29 cellular contexts compared by ENCODE assay signal in the genomic region with DNA sequence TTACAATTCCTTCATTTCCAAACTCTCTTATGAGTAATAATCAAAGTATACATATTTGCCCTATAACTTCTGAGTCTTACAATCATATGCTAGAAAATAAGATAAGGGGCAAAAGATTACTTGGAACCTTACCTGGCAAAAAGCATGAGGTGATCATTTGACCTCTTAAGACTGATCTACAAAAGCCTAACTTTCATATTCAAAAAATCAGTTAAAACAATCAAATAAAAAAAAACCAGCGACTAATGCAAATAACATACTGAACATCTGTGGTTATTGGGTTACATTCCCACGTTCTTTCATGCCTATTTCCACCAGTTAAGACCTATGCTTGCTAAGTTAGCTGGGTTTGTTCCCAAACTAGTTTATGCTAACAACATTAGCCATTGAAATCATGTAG.
"Had no signal": no experiment of that assay in that cellular context is flagged by ENCODE, and none has a peak within 500 bp of the region (broad histone marks: within the 10 kb centered on the region; RNA-seq: fewer than 3 reads in every experiment).

No MANE protein-coding gene starts in this region.

- H3K4me1 Mint-ChIP-seq: stimulated activated effector memory CD8-positive, alpha-beta T cell treated with anti-CD3 and anti-CD28 coated beads, Interleukin-12 subunit alpha, Interleukin-12 subunit beta, amount 100 ng/mL, for 72 hours; stimulated activated memory B cell treated with anti-CD40 and anti-IgM and Interleukin-4, amounts not matched to agents 10 μg/mL and 1 μg/mL and 100 μg/mL, for 72 hours; stimulated activated naive B cell treated with anti-CD40 and anti-IgM and Interleukin-4, amounts not matched to agents 10 μg/mL and 1 μg/mL and 100 μg/mL, for 72 hours; stimulated activated naive CD8-positive, alpha-beta T cell treated with anti-CD3 and anti-CD28 coated beads, Interleukin-15, amount 100 ng/mL, for 72 hours had no signal

- H3K27me3 ChIP-seq: stomach, suprapubic skin, testis, thyroid gland, tibial artery, tibial nerve, transverse colon, upper lobe of left lung, upper lobe of right lung, uterus, vagina had no signal

- H3K4me3 Mint-ChIP-seq: stimulated activated effector memory CD8-positive, alpha-beta T cell treated with anti-CD3 and anti-CD28 coated beads, Interleukin-12 subunit alpha, Interleukin-12 subunit beta, amount 100 ng/mL, for 72 hours; stimulated activated memory B cell treated with anti-CD40 and anti-IgM and Interleukin-4, amounts not matched to agents 10 μg/mL and 1 μg/mL and 100 μg/mL, for 72 hours; stimulated activated naive B cell treated with anti-CD40 and anti-IgM and Interleukin-4, amounts not matched to agents 10 μg/mL and 1 μg/mL and 100 μg/mL, for 72 hours; stimulated activated naive CD8-positive, alpha-beta T cell treated with anti-CD3 and anti-CD28 coated beads, Interleukin-15, amount 100 ng/mL, for 72 hours; stimulated activated naive CD8-positive, alpha-beta T cell treated with anti-CD3 and anti-CD28 coated beads, Interleukin-15, Interleukin-2, amounts not matched to agents 100 ng/mL and 50 ng/mL, for 24 hours; type B pancreatic cell had no signal

- H3K27me3 Mint-ChIP-seq: stimulated activated memory B cell treated with anti-CD40 and anti-IgM and Interleukin-4, amounts not matched to agents 10 μg/mL and 1 μg/mL and 100 μg/mL, for 72 hours; stimulated activated naive B cell treated with anti-CD40 and anti-IgM and Interleukin-4, amounts not matched to agents 10 μg/mL and 1 μg/mL and 100 μg/mL, for 72 hours; stimulated activated naive CD8-positive, alpha-beta T cell treated with anti-CD3 and anti-CD28 coated beads, Interleukin-15, amount 100 ng/mL, for 72 hours; stimulated activated naive CD8-positive, alpha-beta T cell treated with anti-CD3 and anti-CD28 coated beads, Interleukin-15, Interleukin-2, amounts not matched to agents 100 ng/mL and 50 ng/mL, for 24 hours; type B pancreatic cell had no signal

- ATAC-seq: stimulated activated effector memory CD8-positive, alpha-beta T cell treated with anti-CD3 and anti-CD28 coated beads, Interleukin-12 subunit alpha, Interleukin-12 subunit beta, amount 100 ng/mL, for 72 hours; stimulated activated memory B cell treated with anti-CD40 and anti-IgM and Interleukin-4, amounts not matched to agents 10 μg/mL and 1 μg/mL and 100 μg/mL, for 72 hours; stimulated activated naive B cell treated with anti-CD40 and anti-IgM and Interleukin-4, amounts not matched to agents 10 μg/mL and 1 μg/mL and 100 μg/mL, for 72 hours; stimulated activated naive CD8-positive, alpha-beta T cell treated with anti-CD3 and anti-CD28 coated beads, Interleukin-15, amount 100 ng/mL, for 72 hours; stimulated activated naive CD8-positive, alpha-beta T cell treated with anti-CD3 and anti-CD28 coated beads, Interleukin-15, Interleukin-2, amounts not matched to agents 100 U/mL and 50 U/mL, for 24 hours; upper lobe of right lung had no signal

- DNase-seq: stimulated activated CD4-positive, alpha-beta T cell treated with anti-CD3 and anti-CD28 coated beads, Interleukin-2, amount 100 ng/mL, for 48 hours; stimulated activated CD4-positive, alpha-beta T cell treated with anti-CD3 and anti-CD28 coated beads, Interleukin-4, amount 100 ng/mL, for 1 hour; stimulated activated CD4-positive, alpha-beta T cell treated with anti-CD3 and anti-CD28 coated beads, Interleukin-4, amount 100 ng/mL, for 24 hours; stimulated activated CD4-positive, alpha-beta T cell treated with anti-CD3 and anti-CD28 coated beads, Interleukin-4, amount 100 ng/mL, for 4 hours; stimulated activated CD8-positive, alpha-beta memory T cell treated with anti-CD3 and anti-CD28 coated beads, Interleukin-4, amount 100 ng/mL, for 48 hours; stimulated activated naive B cell treated with anti-CD40 and anti-IgM and Interleukin-4, amounts not matched to agents 10 μg/mL and 1 μg/mL and 100 μg/mL, for 72 hours; stimulated activated naive CD4-positive, alpha-beta T cell; stimulated activated naive CD4-positive, alpha-beta T cell treated with Interleukin-2 at 50 U/mL for 16 hours; stimulated activated naive CD8-positive, alpha-beta T cell treated with anti-CD3 and anti-CD28 coated beads, Interleukin-15, amount 100 ng/mL, for 72 hours; stimulated activated naive CD8-positive, alpha-beta T cell treated with anti-CD3 and anti-CD28 coated beads, Interleukin-15, Interleukin-2, amounts not matched to agents 100 U/mL and 50 U/mL, for 24 hours; stomach; substantia nigra; testis; thyroid gland; tibial artery; transverse colon; trophoblast cell; upper lobe of left lung; upper lobe of right lung; uterus had no signal

- H3K9me3 ChIP-seq: stomach, suprapubic skin, testis, thoracic aorta, thyroid gland, tibial artery, tibial nerve, transverse colon, upper lobe of left lung, upper lobe of right lung, uterus, vagina had no signal

- H3K27ac Mint-ChIP-seq: stimulated activated effector memory CD8-positive, alpha-beta T cell treated with anti-CD3 and anti-CD28 coated beads, Interleukin-12 subunit alpha, Interleukin-12 subunit beta, amount 100 ng/mL, for 72 hours; stimulated activated memory B cell treated with anti-CD40 and anti-IgM and Interleukin-4, amounts not matched to agents 10 μg/mL and 1 μg/mL and 100 μg/mL, for 72 hours; stimulated activated naive B cell treated with anti-CD40 and anti-IgM and Interleukin-4, amounts not matched to agents 10 μg/mL and 1 μg/mL and 100 μg/mL, for 72 hours; stimulated activated naive CD8-positive, alpha-beta T cell treated with anti-CD3 and anti-CD28 coated beads, Interleukin-15, amount 100 ng/mL, for 72 hours; stimulated activated naive CD8-positive, alpha-beta T cell treated with anti-CD3 and anti-CD28 coated beads, Interleukin-15, Interleukin-2, amounts not matched to agents 100 ng/mL and 50 ng/mL, for 24 hours; type B pancreatic cell had no signal

- H3K4me1 ChIP-seq: suprapubic skin, testis, thyroid gland, tibial artery, tibial nerve, transverse colon, upper lobe of left lung, upper lobe of right lung, uterus, vagina had no signal

- H3K36me3 Mint-ChIP-seq: stimulated activated effector memory CD8-positive, alpha-beta T cell treated with anti-CD3 and anti-CD28 coated beads, Interleukin-12 subunit alpha, Interleukin-12 subunit beta, amount 100 ng/mL, for 72 hours; stimulated activated memory B cell treated with anti-CD40 and anti-IgM and Interleukin-4, amounts not matched to agents 10 μg/mL and 1 μg/mL and 100 μg/mL, for 72 hours; stimulated activated naive B cell treated with anti-CD40 and anti-IgM and Interleukin-4, amounts not matched to agents 10 μg/mL and 1 μg/mL and 100 μg/mL, for 72 hours; type B pancreatic cell had no signal

- H3K27ac ChIP-seq: stomach, suprapubic skin, testis, thoracic aorta, thyroid gland, tibial artery, tibial nerve, transverse colon, upper lobe of left lung, upper lobe of right lung, uterus, vagina had no signal

- H3K4me3 ChIP-seq: stomach, suprapubic skin, testis, thoracic aorta, thyroid gland, tibial artery, tibial nerve, transverse colon, upper lobe of left lung, upper lobe of right lung, uterus, vagina had no signal

- FAIRE-seq: urothelium cell line had no signal

- H3K9me3 Mint-ChIP-seq: stimulated activated effector memory CD8-positive, alpha-beta T cell treated with anti-CD3 and anti-CD28 coated beads, Interleukin-12 subunit alpha, Interleukin-12 subunit beta, amount 100 ng/mL, for 72 hours; stimulated activated memory B cell treated with anti-CD40 and anti-IgM and Interleukin-4, amounts not matched to agents 10 μg/mL and 1 μg/mL and 100 μg/mL, for 72 hours; stimulated activated naive B cell treated with anti-CD40 and anti-IgM and Interleukin-4, amounts not matched to agents 10 μg/mL and 1 μg/mL and 100 μg/mL, for 72 hours; stimulated activated naive CD8-positive, alpha-beta T cell treated with anti-CD3 and anti-CD28 coated beads, Interleukin-15, amount 100 ng/mL, for 72 hours; type B pancreatic cell had no signal

- H3K36me3 ChIP-seq: stomach, suprapubic skin, thoracic aorta, thyroid gland, tibial artery, tibial nerve, transverse colon, upper lobe of left lung, upper lobe of right lung, uterus, vagina had no signal
